In genomic region chr2:222835823-222836151, GRCh38 we compare ENCODE assay signal across 24 cellular contexts.
"Had no signal": no experiment of that assay in that cellular context is flagged by ENCODE, and none has a peak within 500 bp of the region (broad histone marks: within the 10 kb centered on the region; RNA-seq: fewer than 3 reads in every experiment).

No MANE protein-coding gene starts in this region.

- H3K27me3 ChIP-seq: dorsolateral prefrontal cortex, gastrocnemius medialis, left lung, neutrophil, sigmoid colon, tibial nerve, upper lobe of left lung had no signal

- H3K27ac ChIP-seq: dorsolateral prefrontal cortex, gastrocnemius medialis, left lung, neutrophil, prostate gland, sigmoid colon, thoracic aorta, tibial nerve, upper lobe of left lung had no signal

- DNase-seq: dorsolateral prefrontal cortex; effector CD4-positive, alpha-beta T cell; gastrocnemius medialis; left cardiac atrium; left lung; mesenchymal stem cell; naive B cell; right cardiac atrium; sigmoid colon; stimulated activated CD4-positive, alpha-beta T cell treated with anti-CD3 and anti-CD28 coated beads, Interleukin-4, amount 100 ng/mL, for 4 hours; stimulated activated naive B cell treated with anti-CD40 and anti-IgM and Interleukin-4, amounts not matched to agents 10 μg/mL and 1 μg/mL and 100 μg/mL, for 72 hours; upper lobe of left lung had no signal

- H3K9me3 ChIP-seq: gastrocnemius medialis, left lung, mucosa of descending colon, neutrophil, prostate gland, sigmoid colon, thoracic aorta, tibial nerve, upper lobe of left lung had no signal

- H3K4me1 ChIP-seq: gastrocnemius medialis, left lung, prostate gland, sigmoid colon, tibial nerve, upper lobe of left lung had no signal

- H3K4me1 Mint-ChIP-seq: naive B cell; neural crest cell; stimulated activated naive B cell treated with anti-CD40 and anti-IgM and Interleukin-4, amounts not matched to agents 10 μg/mL and 1 μg/mL and 100 μg/mL, for 72 hours had no signal

- H3K9me3 Mint-ChIP-seq: natural killer cell treated with Interleukin-12 subunit alpha and Interleukin-12 subunit beta and Interleukin-15 and Interleukin-18, amount 100 ng/mL, for 72 hours; neural crest cell; stimulated activated naive B cell treated with anti-CD40 and anti-IgM and Interleukin-4, amounts not matched to agents 10 μg/mL and 1 μg/mL and 100 μg/mL, for 72 hours; stimulated activated naive CD8-positive, alpha-beta T cell treated with anti-CD3 and anti-CD28 coated beads, Interleukin-15, Interleukin-2, amounts not matched to agents 100 ng/mL and 50 ng/mL, for 24 hours had no signal

- H3K36me3 ChIP-seq: gastrocnemius medialis, left lung, neutrophil, prostate gland, sigmoid colon, thoracic aorta, tibial nerve, upper lobe of left lung had no signal

- H3K27ac Mint-ChIP-seq: mesothelial cell of epicardium; naive B cell; natural killer cell treated with Interleukin-12 subunit alpha and Interleukin-12 subunit beta and Interleukin-15 and Interleukin-18, amount 100 ng/mL, for 72 hours; stimulated activated naive B cell treated with anti-CD40 and anti-IgM and Interleukin-4, amounts not matched to agents 10 μg/mL and 1 μg/mL and 100 μg/mL, for 72 hours; stimulated activated naive CD8-positive, alpha-beta T cell treated with anti-CD3 and anti-CD28 coated beads, Interleukin-15, Interleukin-2, amounts not matched to agents 100 ng/mL and 50 ng/mL, for 24 hours had no signal

- FAIRE-seq: colon, urothelium cell line had no signal

- ATAC-seq: esophagus mucosa; gastrocnemius medialis; left cardiac atrium; natural killer cell treated with Interleukin-12 subunit alpha and Interleukin-12 subunit beta and Interleukin-15 and Interleukin-18, amount 100 ng/mL, for 72 hours; right cardiac atrium; stimulated activated naive B cell treated with anti-CD40 and anti-IgM and Interleukin-4, amounts not matched to agents 10 μg/mL and 1 μg/mL and 100 μg/mL, for 72 hours had no signal

- H3K4me3 Mint-ChIP-seq: mesothelial cell of epicardium; naive B cell; natural killer cell treated with Interleukin-12 subunit alpha and Interleukin-12 subunit beta and Interleukin-15 and Interleukin-18, amount 100 ng/mL, for 72 hours; neural crest cell; stimulated activated naive B cell treated with anti-CD40 and anti-IgM and Interleukin-4, amounts not matched to agents 10 μg/mL and 1 μg/mL and 100 μg/mL, for 72 hours; stimulated activated naive CD8-positive, alpha-beta T cell treated with anti-CD3 and anti-CD28 coated beads, Interleukin-15, Interleukin-2, amounts not matched to agents 100 ng/mL and 50 ng/mL, for 24 hours had no signal

- H3K36me3 Mint-ChIP-seq: mesothelial cell of epicardium; natural killer cell treated with Interleukin-12 subunit alpha and Interleukin-12 subunit beta and Interleukin-15 and Interleukin-18, amount 100 ng/mL, for 72 hours; stimulated activated naive B cell treated with anti-CD40 and anti-IgM and Interleukin-4, amounts not matched to agents 10 μg/mL and 1 μg/mL and 100 μg/mL, for 72 hours had no signal

- H3K4me3 ChIP-seq: dorsolateral prefrontal cortex, gastrocnemius medialis, left lung, mucosa of descending colon, prostate gland, sigmoid colon, thoracic aorta, tibial nerve, upper lobe of left lung had no signal
